23 cellular contexts compared by ENCODE assay signal in genomic region chr10:107341281-107341680, GRCh38.
"Had no signal": no experiment of that assay in that cellular context is flagged by ENCODE, and none has a peak within 500 bp of the region (broad histone marks: within the 10 kb centered on the region; RNA-seq: fewer than 3 reads in every experiment).

No MANE protein-coding gene starts in this region.

- DNase-seq: effector CD4-positive, alpha-beta T cell; endodermal cell; glutamatergic neuron; immature natural killer cell; mesendoderm; naive B cell; occipital lobe; retina; right lobe of liver; stimulated activated CD4-positive, alpha-beta T cell treated with anti-CD3 and anti-CD28 coated beads, Interleukin-15, amount 100 ng/mL, for 24 hours; stimulated activated CD4-positive, alpha-beta T cell treated with anti-CD3 and anti-CD28 coated beads, Interleukin-1b, Interleukin-23, amount 100 ng/mL, for 48 hours; stimulated activated CD4-positive, alpha-beta T cell treated with anti-CD3 and anti-CD28 coated beads, Interleukin-4, amount 100 ng/mL, for 24 hours; tibial artery had no signal

- ATAC-seq: esophagus mucosa; stimulated activated memory B cell treated with anti-CD40 and anti-IgM and Interleukin-4, amounts not matched to agents 10 μg/mL and 1 μg/mL and 100 μg/mL, for 72 hours had no signal

- H3K4me3 ChIP-seq: coronary artery, gastroesophageal sphincter, prostate gland, right lobe of liver, tibial artery had no signal

- H3K27ac Mint-ChIP-seq: endodermal cell; immature natural killer cell; naive B cell; stimulated activated memory B cell treated with anti-CD40 and anti-IgM and Interleukin-4, amounts not matched to agents 10 μg/mL and 1 μg/mL and 100 μg/mL, for 72 hours; stimulated activated naive CD8-positive, alpha-beta T cell treated with anti-CD3 and anti-CD28 coated beads, Interleukin-15, Interleukin-2, amounts not matched to agents 100 ng/mL and 50 ng/mL, for 24 hours had no signal

- H3K27ac ChIP-seq: coronary artery, gastroesophageal sphincter, parathyroid adenoma, prostate gland, right lobe of liver, tibial artery had no signal

- H3K9me3 ChIP-seq: gastroesophageal sphincter, prostate gland, right lobe of liver, tibial artery had no signal

- H3K27me3 ChIP-seq: gastroesophageal sphincter, right lobe of liver, tibial artery had no signal

- H3K4me1 Mint-ChIP-seq: endodermal cell; immature natural killer cell; naive B cell; stimulated activated memory B cell treated with anti-CD40 and anti-IgM and Interleukin-4, amounts not matched to agents 10 μg/mL and 1 μg/mL and 100 μg/mL, for 72 hours had no signal

- H3K36me3 ChIP-seq: gastroesophageal sphincter, prostate gland, right lobe of liver, tibial artery had no signal

- H3K4me3 Mint-ChIP-seq: endodermal cell; immature natural killer cell; naive B cell; nephron; stimulated activated memory B cell treated with anti-CD40 and anti-IgM and Interleukin-4, amounts not matched to agents 10 μg/mL and 1 μg/mL and 100 μg/mL, for 72 hours; stimulated activated naive CD8-positive, alpha-beta T cell treated with anti-CD3 and anti-CD28 coated beads, Interleukin-15, Interleukin-2, amounts not matched to agents 100 ng/mL and 50 ng/mL, for 24 hours had no signal

- H3K4me1 ChIP-seq: gastroesophageal sphincter, parathyroid adenoma, prostate gland, tibial artery had no signal

- H3K36me3 Mint-ChIP-seq: immature natural killer cell; naive B cell; stimulated activated memory B cell treated with anti-CD40 and anti-IgM and Interleukin-4, amounts not matched to agents 10 μg/mL and 1 μg/mL and 100 μg/mL, for 72 hours had no signal

- H3K27me3 Mint-ChIP-seq: naive B cell; stimulated activated memory B cell treated with anti-CD40 and anti-IgM and Interleukin-4, amounts not matched to agents 10 μg/mL and 1 μg/mL and 100 μg/mL, for 72 hours; stimulated activated naive CD8-positive, alpha-beta T cell treated with anti-CD3 and anti-CD28 coated beads, Interleukin-15, Interleukin-2, amounts not matched to agents 100 ng/mL and 50 ng/mL, for 24 hours had no signal

- H3K79me2 ChIP-seq: parathyroid adenoma had no signal

- H2AFZ ChIP-seq: parathyroid adenoma had no signal

- FAIRE-seq: endothelial cell of umbilical vein, keratinocyte had no signal

- H3K9ac ChIP-seq: parathyroid adenoma had no signal
